ENCODE assay signal across 23 cellular contexts in the genomic region with DNA sequence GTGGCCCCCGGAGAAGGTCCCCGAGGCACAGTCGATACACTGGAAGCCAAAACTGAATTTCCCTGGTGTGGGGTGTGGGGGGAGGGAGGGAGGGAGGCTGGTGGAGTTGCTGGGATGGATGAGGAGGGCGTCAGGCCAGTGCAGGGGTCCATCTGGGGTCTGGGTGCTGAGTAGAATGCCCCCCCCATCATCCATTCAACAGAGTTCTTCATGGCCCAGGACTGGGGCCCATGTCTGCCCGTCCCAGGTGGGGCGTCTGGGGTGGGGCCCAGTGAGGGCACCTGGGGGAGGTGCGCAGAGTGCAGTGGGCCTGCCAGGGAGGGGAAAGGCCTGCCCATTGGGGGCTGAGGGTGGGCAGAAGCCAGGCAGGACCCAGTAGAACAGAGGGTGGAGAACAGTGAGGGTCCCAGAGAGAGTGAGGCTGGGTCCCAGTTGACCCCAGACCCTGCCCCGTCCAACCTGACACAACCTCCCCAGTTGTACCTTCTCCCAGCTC. TPM values are rescaled to one million over a fixed set of nuclear protein-coding genes. Genes with fewer than 3 reads are reported as not detected.
DNase-seq lines count a peak whose midpoint lies in the region; ATAC-seq, FAIRE-seq and TF ChIP-seq lines count a peak whose summit lies in the region.
"Had no signal": no experiment of that assay in that cellular context is flagged by ENCODE, and none has a peak within 500 bp of the region (broad histone marks: within the 10 kb centered on the region; RNA-seq: fewer than 3 reads in every experiment).

No MANE protein-coding gene starts in this region.

- no CpG with 5 or more reads among the region's 8 CpGs for WGBS in right lobe of liver (ENCODE audit: insufficient coverage, low coverage, low lambda C conversion rate, missing lambda C conversion rate)
- 28% methylated on average over 7 of the region's 8 CpGs for WGBS in HepG2 (ENCODE audit: low lambda C conversion rate)
- 92 to 93% methylated on average over 8 of the region's 8 CpGs for WGBS in aorta, 2 donors

- POLR2A ChIA-PET in HepG2 (lab: Yijun Ruan, JAX), result no interaction called here

- H2AFZ ChIP-seq in HepG2 (ENCODE audit: low read length), result no peak overlapping the region

- H3K9me3 ChIP-seq in right lobe of liver, result no peaks in the 10 kb centered on the region
- H3K9me3 ChIP-seq in HepG2 (ENCODE audit: low read length), result no peaks in the 10 kb centered on the region
- no peaks in the 10 kb centered on the region for H3K9me3 ChIP-seq in effector memory CD4-positive, alpha-beta T cell (ENCODE audit: control insufficient read depth, low read length)
- H3K9me3 ChIP-seq in aorta (ENCODE audit: control insufficient read depth, low read length), result no peaks in the 10 kb centered on the region

- H3K27me3 ChIP-seq in right lobe of liver, result peaks cover 0 to 15% of the 10 kb centered on the region in 2 donors
- H3K27me3 ChIP-seq in HepG2 (ENCODE audit: control insufficient read depth in 1 of 2, insufficient read depth in 2 of 2, low read length in 2 of 2), result peaks cover 21 to 71% of the 10 kb centered on the region in 2 experiments; a peak in 4 of 5 replicates
- H3K27me3 ChIP-seq in effector memory CD4-positive, alpha-beta T cell (replicated peaks; ENCODE audit: control insufficient read depth, insufficient read depth, low read length, poor library complexity, severe bottlenecking), result no peaks in the 10 kb centered on the region
- H3K27me3 ChIP-seq in aorta (ENCODE audit: control insufficient read depth in 1 of 2, insufficient read depth in 2 of 2, low read length in 1 of 2), result no peaks in the 10 kb centered on the region

- no peak overlapping the region for H3K9ac ChIP-seq in HepG2 (ENCODE audit: insufficient read depth, low read depth, low read length)

- intact Hi-C loops in right lobe of liver (cut with DNase I) (no loop called here), HepG2 (cut with micrococcal nuclease; ENCODE audit: unreplicated experiment) (no loop called here), aorta (cut with DNase I) (no loop called here)

- CTCF ChIA-PET in HepG2 (lab: Yijun Ruan, JAX; ENCODE audit: low intra/inter-chr PET ratio, low total read pairs), result no interaction called here

- no peaks in the 10 kb centered on the region for H4K20me1 ChIP-seq in HepG2 (ENCODE audit: insufficient read depth, low read length)

- peak; percentile 3 for DNase-seq in activated CD4-positive, alpha-beta T cell treated with anti-CD3 and anti-CD28 coated beads for 48 hours
- no peak for DNase-seq in activated CD4-positive, alpha-beta T cell treated with anti-CD3 and anti-CD28 coated beads, Interleukin-2, amount 50 U/mL, for 4 hours
- DNase-seq in right lobe of liver (peak in 2 of 3 donors; percentile 6 to 35), HepG2 (ENCODE audit: low spot score) (no peak), aorta (peak; percentile 29 to 30), GOT3 (lab: John Stamatoyannopoulos, UW) (no peak), COLO829 (ENCODE audit: low spot score) (no peak)
- DNase-seq in effector memory CD4-positive, alpha-beta T cell, result no peak
- DNase-seq: EL; HFFc6; NCI-H1105; NCI-H2081 treated with DMSO at 0.1 percent for 48 hours; stimulated activated CD4-positive, alpha-beta T cell treated with anti-CD3 and anti-CD28 coated beads, Interleukin-4, amount 100 ng/mL, for 4 hours; T-helper 9 cell had no signal

- H3K4me1 ChIP-seq in right lobe of liver, result peaks cover 0 to 8% (median 0%) of the 10 kb centered on the region in 4 donors
- H3K4me1 ChIP-seq in HepG2 (ENCODE audit: insufficient read depth, low read length), result peaks cover 15% of the 10 kb centered on the region
- peaks cover 51% of the 10 kb centered on the region for H3K4me1 ChIP-seq in effector memory CD4-positive, alpha-beta T cell (ENCODE audit: control insufficient read depth, insufficient read depth, low read length, poor library complexity, severe bottlenecking)
- H3K4me1 ChIP-seq in aorta (ENCODE audit: control insufficient read depth in 1 of 2, insufficient read depth in 2 of 2, low read length in 2 of 2), result no peaks in the 10 kb centered on the region

- ATAC-seq in right lobe of liver, result no peak
- ATAC-seq in HepG2, result no peak
- no peak for ATAC-seq in aorta (ENCODE audit: low FRiP score)

- TF ChIP-seq EP300 in HepG2 (IDR thresholded peaks at IDR 0.05; ENCODE audit: low read depth in 2 of 2, low read length in 2 of 2) (no peak), HepG2 (CRISPR knock-in tag; IDR thresholded peaks at IDR 0.05; ENCODE audit: borderline replicate concordance) (no peak)

- no peak overlapping the region for H3K4me3 ChIP-seq in right lobe of liver
- no peak overlapping the region for H3K4me3 ChIP-seq in HepG2 (replicated peaks in 1 of 3; ENCODE audit: insufficient read depth in 1 of 3, low read depth in 2 of 3, low read length in 3 of 3)
- no peak overlapping the region for H3K4me3 ChIP-seq in effector memory CD4-positive, alpha-beta T cell (ENCODE audit: insufficient read depth, low read depth, low read length, poor library complexity, severe bottlenecking)
- H3K4me3 ChIP-seq in aorta (ENCODE audit: low read length in 2 of 2), result no peak overlapping the region
- H3K4me3 ChIP-seq: SK-N-MC had no signal

- H3K36me3 ChIP-seq in right lobe of liver (no peaks in the 10 kb centered on the region), HepG2 (replicated peaks in 1 of 2; ENCODE audit: control insufficient read depth in 1 of 2, insufficient read depth in 2 of 2, low read length in 2 of 2) (no peaks in the 10 kb centered on the region), aorta (ENCODE audit: control insufficient read depth in 1 of 2, insufficient read depth in 2 of 2, low read length in 1 of 2) (no peaks in the 10 kb centered on the region)
- no peaks in the 10 kb centered on the region for H3K36me3 ChIP-seq in effector memory CD4-positive, alpha-beta T cell (ENCODE audit: control insufficient read depth, insufficient read depth, low read length)

- no peak for TF ChIP-seq CTCF in right lobe of liver (IDR thresholded peaks at IDR 0.05)
- TF ChIP-seq CTCF in HepG2 (CRISPR knock-in tag; IDR thresholded peaks at IDR 0.05), result no peak

- H3K79me2 ChIP-seq in HepG2 (ENCODE audit: insufficient read depth, low read length), result no peaks in the 10 kb centered on the region

- H3K27ac ChIP-seq in right lobe of liver (no peak overlapping the region), HepG2 (ENCODE audit: extremely low read length, insufficient read depth, low read length) (no peak overlapping the region), aorta (ENCODE audit: low read depth in 1 of 2, low read length in 2 of 2) (no peak overlapping the region)
- H3K27ac ChIP-seq in effector memory CD4-positive, alpha-beta T cell (ENCODE audit: insufficient read depth, low read length, poor library complexity, severe bottlenecking), result peak overlapping the region; percentile 83
- H3K27ac ChIP-seq: SK-N-MC had no signal

- in situ Hi-C loops in HepG2 (cut with HindIII; ENCODE audit: extremely low pct_ligation_motif_present, low pct_unique_long_range_greater_than_20kb), result no loop called here

- no peak for TF ChIP-seq RAD21 in HepG2 (CRISPR knock-in tag; IDR thresholded peaks at IDR 0.05)

- TF ChIP-seq POLR2A in right lobe of liver (IDR thresholded peaks at IDR 0.05) (no peak), HepG2 (IDR thresholded peaks at IDR 0.05; ENCODE audit: insufficient read depth in 1 of 2, low read depth in 2 of 2, low read length in 2 of 2) (no peak)

- FAIRE-seq in HepG2 (lab: Jason Lieb, UNC), result no peak
- FAIRE-seq: bronchial epithelial cell, D721Med, endothelial cell of umbilical vein had no signal

- no TSS peak for BruUV-seq in HepG2 (replicated peaks; lab: Mats Ljungman, UMichigan)

- H3K4me2 ChIP-seq in HepG2 (ENCODE audit: low read depth, low read length), result no peak overlapping the region

RNA-seq across cellular contexts. Expression of a gene that starts 1.9 kb away (rescaled TPM):
- under 1 TPM in 2 of 6 experiments, not detected in 4; 0.24 to 0.27 TPM for total RNA-seq in right lobe of liver
- not detected in 2 replicates for total RNA-seq in HepG2 (2016; rRNA removed; fragmentation: Illumina TruSeq; extraction: Trizol)
- total RNA-seq in HepG2 (2016; cell fraction: cytosol; rRNA removed; fragmentation: Illumina TruSeq; extraction: Trizol; ENCODE audit: low read depth), result not detected in 2 replicates
- not detected in 2 replicates for total RNA-seq in HepG2 (2016; cell fraction: insoluble cytoplasmic fraction; rRNA removed; fragmentation: Illumina TruSeq; extraction: Trizol)
- total RNA-seq in HepG2 (2016; cell fraction: membrane; rRNA removed; fragmentation: Illumina TruSeq; extraction: Trizol), result not detected in 2 replicates
- not detected in 2 replicates for total RNA-seq in HepG2 (2016; cell fraction: nucleus; rRNA removed; fragmentation: Illumina TruSeq; extraction: Trizol)
- not detected in 2 replicates for polyA plus RNA-seq in HepG2 (2011; rRNA removed)
- not detected in 2 replicates for polyA plus RNA-seq in HepG2 (2011; cell fraction: cytosol; rRNA removed)
- 0.19 TPM in 1 of 2 replicates, not detected in the other for polyA plus RNA-seq in HepG2 (2011; cell fraction: nucleus; rRNA removed)
- polyA plus RNA-seq in HepG2 (2012), result not detected in 2 replicates
- polyA plus RNA-seq in HepG2 (2016; cell fraction: cytosol; fragmentation: Illumina TruSeq; extraction: Trizol; ENCODE audit: low read depth), result not detected in 2 replicates
- polyA plus RNA-seq in HepG2 (2016; cell fraction: insoluble cytoplasmic fraction; fragmentation: Illumina TruSeq; extraction: Trizol; ENCODE audit: low read depth), result not detected in 2 replicates
- not detected in 2 replicates for polyA plus RNA-seq in HepG2 (2016; cell fraction: membrane; fragmentation: Illumina TruSeq; extraction: Trizol; ENCODE audit: low read depth)
- polyA plus RNA-seq in HepG2 (2016; cell fraction: nucleus; fragmentation: Illumina TruSeq; extraction: Trizol; ENCODE audit: insufficient read depth, low read depth), result not detected in 2 replicates
- polyA minus RNA-seq in HepG2 (2011; rRNA and poly(A)+ RNA removed; ENCODE audit: low replicate concordance), result not detected in 2 replicates
- polyA minus RNA-seq in HepG2 (2011; cell fraction: cytosol; rRNA and poly(A)+ RNA removed), result not detected in 2 replicates
- not detected in 2 replicates for polyA minus RNA-seq in HepG2 (2011; cell fraction: nucleus; rRNA and poly(A)+ RNA removed)
- total RNA-seq in aorta, result 1 to 10 TPM; 1.0 to 1.1 TPM
- 1 to 10 TPM in 1 of 2 donors, not detected in 1; 1.3 TPM for polyA plus RNA-seq in aorta
- total RNA-seq: A172, bronchial epithelial cell, endothelial cell of umbilical vein, HFFc6, NCI-H460, urinary bladder had no signal
- polyA plus RNA-seq: endothelial cell of umbilical vein had no signal

RNA-seq across cellular contexts. Expression of a gene that starts 9.5 kb away (rescaled TPM):
- total RNA-seq in right lobe of liver, result under 1 TPM in 4 of 6 experiments, not detected in 2; 0.20 to 0.99 (median 0.28) TPM
- total RNA-seq in HepG2 (2016; rRNA removed; fragmentation: Illumina TruSeq; extraction: Trizol), result not detected in 2 replicates
- total RNA-seq in HepG2 (2016; cell fraction: cytosol; rRNA removed; fragmentation: Illumina TruSeq; extraction: Trizol; ENCODE audit: low read depth), result not detected in 2 replicates
- not detected in 2 replicates for total RNA-seq in HepG2 (2016; cell fraction: insoluble cytoplasmic fraction; rRNA removed; fragmentation: Illumina TruSeq; extraction: Trizol)
- total RNA-seq in HepG2 (2016; cell fraction: membrane; rRNA removed; fragmentation: Illumina TruSeq; extraction: Trizol), result not detected in 2 replicates
- total RNA-seq in HepG2 (2016; cell fraction: nucleus; rRNA removed; fragmentation: Illumina TruSeq; extraction: Trizol), result not detected in 2 replicates
- polyA plus RNA-seq in HepG2 (2011; rRNA removed), result 0.21 TPM in 1 of 2 replicates, not detected in the other
- polyA plus RNA-seq in HepG2 (2011; cell fraction: cytosol; rRNA removed), result 0.03 TPM in 1 of 2 replicates, not detected in the other
- 0.18 and 0.28 TPM in 2 replicates for polyA plus RNA-seq in HepG2 (2011; cell fraction: nucleus; rRNA removed)
- not detected in 2 replicates for polyA plus RNA-seq in HepG2 (2012)
- not detected in 2 replicates for polyA plus RNA-seq in HepG2 (2016; cell fraction: cytosol; fragmentation: Illumina TruSeq; extraction: Trizol; ENCODE audit: low read depth)
- not detected in 2 replicates for polyA plus RNA-seq in HepG2 (2016; cell fraction: insoluble cytoplasmic fraction; fragmentation: Illumina TruSeq; extraction: Trizol; ENCODE audit: low read depth)
- polyA plus RNA-seq in HepG2 (2016; cell fraction: membrane; fragmentation: Illumina TruSeq; extraction: Trizol; ENCODE audit: low read depth), result not detected in 2 replicates
- polyA plus RNA-seq in HepG2 (2016; cell fraction: nucleus; fragmentation: Illumina TruSeq; extraction: Trizol; ENCODE audit: insufficient read depth, low read depth), result not detected in 2 replicates
- not detected in 2 replicates for polyA minus RNA-seq in HepG2 (2011; rRNA and poly(A)+ RNA removed; ENCODE audit: low replicate concordance)
- not detected in 2 replicates for polyA minus RNA-seq in HepG2 (2011; cell fraction: cytosol; rRNA and poly(A)+ RNA removed)
- polyA minus RNA-seq in HepG2 (2011; cell fraction: nucleus; rRNA and poly(A)+ RNA removed), result not detected in 2 replicates
- 1 to 10 TPM; 1.6 to 3.5 TPM for total RNA-seq in aorta
- polyA plus RNA-seq in aorta, result 1 to 10 TPM in 1 of 2 donors, not detected in 1; 1.0 TPM
- total RNA-seq: A172, bronchial epithelial cell, NCI-H460, renal cortical epithelial cell had no signal

RNA-seq across cellular contexts. Expression of a gene that starts 27.3 kb away (rescaled TPM):
- 100 to 1,000 TPM; 112 to 148 (median 142) TPM for total RNA-seq in right lobe of liver
- total RNA-seq in HepG2 (2016; rRNA removed; fragmentation: Illumina TruSeq; extraction: Trizol), result 45.3 and 107 TPM in 2 replicates
- 39.1 and 57.0 TPM in 2 replicates for total RNA-seq in HepG2 (2016; cell fraction: cytosol; rRNA removed; fragmentation: Illumina TruSeq; extraction: Trizol; ENCODE audit: low read depth)
- 40.3 and 115 TPM in 2 replicates for total RNA-seq in HepG2 (2016; cell fraction: insoluble cytoplasmic fraction; rRNA removed; fragmentation: Illumina TruSeq; extraction: Trizol)
- total RNA-seq in HepG2 (2016; cell fraction: membrane; rRNA removed; fragmentation: Illumina TruSeq; extraction: Trizol), result 58.4 and 92.5 TPM in 2 replicates
- 75.1 and 80.9 TPM in 2 replicates for total RNA-seq in HepG2 (2016; cell fraction: nucleus; rRNA removed; fragmentation: Illumina TruSeq; extraction: Trizol)
- polyA plus RNA-seq in HepG2 (2011; rRNA removed), result 80.8 and 99.6 TPM in 2 replicates
- polyA plus RNA-seq in HepG2 (2011; cell fraction: cytosol; rRNA removed), result 96.4 and 116 TPM in 2 replicates
- polyA plus RNA-seq in HepG2 (2011; cell fraction: nucleus; rRNA removed), result 152 and 158 TPM in 2 replicates
- 87.3 and 109 TPM in 2 replicates for polyA plus RNA-seq in HepG2 (2012)
- polyA plus RNA-seq in HepG2 (2016; cell fraction: cytosol; fragmentation: Illumina TruSeq; extraction: Trizol; ENCODE audit: low read depth), result 40.0 and 62.7 TPM in 2 replicates
- 61.8 and 64.5 TPM in 2 replicates for polyA plus RNA-seq in HepG2 (2016; cell fraction: insoluble cytoplasmic fraction; fragmentation: Illumina TruSeq; extraction: Trizol; ENCODE audit: low read depth)
- 59.1 and 86.8 TPM in 2 replicates for polyA plus RNA-seq in HepG2 (2016; cell fraction: membrane; fragmentation: Illumina TruSeq; extraction: Trizol; ENCODE audit: low read depth)
- 181 and 198 TPM in 2 replicates for polyA plus RNA-seq in HepG2 (2016; cell fraction: nucleus; fragmentation: Illumina TruSeq; extraction: Trizol; ENCODE audit: insufficient read depth, low read depth)
- 30.8 and 94.7 TPM in 2 replicates for polyA minus RNA-seq in HepG2 (2011; rRNA and poly(A)+ RNA removed; ENCODE audit: low replicate concordance)
- 43.9 and 48.3 TPM in 2 replicates for polyA minus RNA-seq in HepG2 (2011; cell fraction: cytosol; rRNA and poly(A)+ RNA removed)
- 48.9 and 53.8 TPM in 2 replicates for polyA minus RNA-seq in HepG2 (2011; cell fraction: nucleus; rRNA and poly(A)+ RNA removed)
- total RNA-seq in aorta, result 100 to 1,000 TPM; 138 to 140 TPM
- 100 to 1,000 TPM in 1 of 2 donors, 10 to 100 TPM in 1; 73.3 to 158 TPM for polyA plus RNA-seq in aorta

RNA-seq across cellular contexts. Expression of a gene that starts 27.6 kb away (rescaled TPM):
- total RNA-seq in right lobe of liver (10 to 100 TPM in 2 of 6 experiments, 1 to 10 TPM in 4; 6.3 to 14.3 (median 7.8) TPM), HepG2 (2016; rRNA removed; fragmentation: Illumina TruSeq; extraction: Trizol) (9.2 and 14.2 TPM in 2 replicates), aorta (10 to 100 TPM; 11.3 to 12.8 TPM)
- total RNA-seq in HepG2 (2016; cell fraction: cytosol; rRNA removed; fragmentation: Illumina TruSeq; extraction: Trizol; ENCODE audit: low read depth), result 6.4 and 7.6 TPM in 2 replicates
- 8.3 and 13.0 TPM in 2 replicates for total RNA-seq in HepG2 (2016; cell fraction: insoluble cytoplasmic fraction; rRNA removed; fragmentation: Illumina TruSeq; extraction: Trizol)
- total RNA-seq in HepG2 (2016; cell fraction: membrane; rRNA removed; fragmentation: Illumina TruSeq; extraction: Trizol), result 13.3 and 15.5 TPM in 2 replicates
- total RNA-seq in HepG2 (2016; cell fraction: nucleus; rRNA removed; fragmentation: Illumina TruSeq; extraction: Trizol), result 9.0 and 10.2 TPM in 2 replicates
- polyA plus RNA-seq in HepG2 (2011; rRNA removed) (3.9 and 5.8 TPM in 2 replicates), aorta (1 to 10 TPM; 2.5 to 9.3 TPM)
- 6.9 and 8.0 TPM in 2 replicates for polyA plus RNA-seq in HepG2 (2011; cell fraction: cytosol; rRNA removed)
- 5.4 and 5.5 TPM in 2 replicates for polyA plus RNA-seq in HepG2 (2011; cell fraction: nucleus; rRNA removed)
- 8.3 and 10.4 TPM in 2 replicates for polyA plus RNA-seq in HepG2 (2012)
- 7.6 and 8.3 TPM in 2 replicates for polyA plus RNA-seq in HepG2 (2016; cell fraction: cytosol; fragmentation: Illumina TruSeq; extraction: Trizol; ENCODE audit: low read depth)
- polyA plus RNA-seq in HepG2 (2016; cell fraction: insoluble cytoplasmic fraction; fragmentation: Illumina TruSeq; extraction: Trizol; ENCODE audit: low read depth), result 9.7 and 10.2 TPM in 2 replicates
- polyA plus RNA-seq in HepG2 (2016; cell fraction: membrane; fragmentation: Illumina TruSeq; extraction: Trizol; ENCODE audit: low read depth), result 12.7 and 13.5 TPM in 2 replicates
- polyA plus RNA-seq in HepG2 (2016; cell fraction: nucleus; fragmentation: Illumina TruSeq; extraction: Trizol; ENCODE audit: insufficient read depth, low read depth), result 13.7 and 17.1 TPM in 2 replicates
- polyA minus RNA-seq in HepG2 (2011; rRNA and poly(A)+ RNA removed; ENCODE audit: low replicate concordance), result 7.2 and 12.5 TPM in 2 replicates
- 3.8 and 5.0 TPM in 2 replicates for polyA minus RNA-seq in HepG2 (2011; cell fraction: cytosol; rRNA and poly(A)+ RNA removed)
- polyA minus RNA-seq in HepG2 (2011; cell fraction: nucleus; rRNA and poly(A)+ RNA removed), result 7.8 and 8.1 TPM in 2 replicates

RNA-seq across cellular contexts. Expression of a gene that starts 30.8 kb away (rescaled TPM):
- not detected for total RNA-seq in right lobe of liver
- total RNA-seq in HepG2 (2016; rRNA removed; fragmentation: Illumina TruSeq; extraction: Trizol), result not detected in 2 replicates
- not detected in 2 replicates for total RNA-seq in HepG2 (2016; cell fraction: cytosol; rRNA removed; fragmentation: Illumina TruSeq; extraction: Trizol; ENCODE audit: low read depth)
- total RNA-seq in HepG2 (2016; cell fraction: insoluble cytoplasmic fraction; rRNA removed; fragmentation: Illumina TruSeq; extraction: Trizol), result not detected in 2 replicates
- total RNA-seq in HepG2 (2016; cell fraction: membrane; rRNA removed; fragmentation: Illumina TruSeq; extraction: Trizol), result not detected in 2 replicates
- total RNA-seq in HepG2 (2016; cell fraction: nucleus; rRNA removed; fragmentation: Illumina TruSeq; extraction: Trizol), result not detected in 2 replicates
- not detected in 2 replicates for polyA plus RNA-seq in HepG2 (2011; rRNA removed)
- polyA plus RNA-seq in HepG2 (2011; cell fraction: cytosol; rRNA removed), result 0.06 and 0.08 TPM in 2 replicates
- polyA plus RNA-seq in HepG2 (2011; cell fraction: nucleus; rRNA removed), result 0.24 and 0.48 TPM in 2 replicates
- polyA plus RNA-seq in HepG2 (2012), result 0.07 TPM in 1 of 2 replicates, not detected in the other
- polyA plus RNA-seq in HepG2 (2016; cell fraction: cytosol; fragmentation: Illumina TruSeq; extraction: Trizol; ENCODE audit: low read depth), result not detected in 2 replicates
- polyA plus RNA-seq in HepG2 (2016; cell fraction: insoluble cytoplasmic fraction; fragmentation: Illumina TruSeq; extraction: Trizol; ENCODE audit: low read depth), result not detected in 2 replicates
- polyA plus RNA-seq in HepG2 (2016; cell fraction: membrane; fragmentation: Illumina TruSeq; extraction: Trizol; ENCODE audit: low read depth), result not detected in 2 replicates
- not detected in 2 replicates for polyA plus RNA-seq in HepG2 (2016; cell fraction: nucleus; fragmentation: Illumina TruSeq; extraction: Trizol; ENCODE audit: insufficient read depth, low read depth)
- polyA minus RNA-seq in HepG2 (2011; rRNA and poly(A)+ RNA removed; ENCODE audit: low replicate concordance), result 0.18 TPM in 1 of 2 replicates, not detected in the other
- polyA minus RNA-seq in HepG2 (2011; cell fraction: cytosol; rRNA and poly(A)+ RNA removed), result not detected in 2 replicates
- polyA minus RNA-seq in HepG2 (2011; cell fraction: nucleus; rRNA and poly(A)+ RNA removed), result not detected in 2 replicates
- total RNA-seq in aorta, result under 1 TPM in 1 of 2 donors, not detected in 1; 0.15 TPM
- not detected for polyA plus RNA-seq in aorta
- total RNA-seq: A172, bronchial epithelial cell, endothelial cell of umbilical vein, HFFc6, lower leg skin, NCI-H460, urinary bladder had no signal
- polyA plus RNA-seq: endothelial cell of umbilical vein had no signal

Comparison
In these comparisons a context has a peak if more than half of its experiments do, and no peak if none do; other contexts are left out.
1. DNase-seq: peak in activated CD4-positive, alpha-beta T cell treated with anti-CD3 and anti-CD28 coated beads for 48 hours (single experiment), right lobe of liver (2 of 3) and aorta (2 of 2); none in activated CD4-positive, alpha-beta T cell treated with anti-CD3 and anti-CD28 coated beads, Interleukin-2, amount 50 U/mL, for 4 hours (0 of 2), HepG2 (single experiment), effector memory CD4-positive, alpha-beta T cell (0 of 3), GOT3 (single experiment) and COLO829 (single experiment).